In the genomic region with DNA sequence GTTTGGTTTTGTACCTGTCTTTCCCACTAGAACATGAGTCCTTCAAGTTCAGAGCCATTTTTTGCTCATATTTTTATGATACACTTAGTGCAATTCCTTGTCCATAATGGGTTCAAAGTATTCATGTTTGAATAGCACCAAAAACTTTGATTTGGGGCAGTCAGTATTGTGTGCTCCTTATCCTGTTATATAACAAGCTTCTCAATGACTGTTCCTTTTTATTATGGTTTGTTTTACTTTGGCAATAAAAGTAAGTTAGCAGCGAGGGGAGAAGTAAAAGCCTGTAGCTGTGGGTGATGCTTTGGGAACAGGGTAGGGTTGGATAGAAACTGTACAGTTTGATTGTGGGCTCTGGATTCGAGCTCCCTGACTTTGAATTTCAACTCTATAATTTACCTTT, we compare ENCODE assay signal across 34 cellular contexts.
"Had no signal": no experiment of that assay in that cellular context is flagged by ENCODE, and none has a peak within 500 bp of the region (broad histone marks: within the 10 kb centered on the region; RNA-seq: fewer than 3 reads in every experiment).

No MANE protein-coding gene starts in this region.

- H3K4me1 ChIP-seq: adrenal gland, ascending aorta, body of pancreas, breast epithelium had no signal

- H3K36me3 ChIP-seq: adrenal gland, ascending aorta, brain microvascular endothelial cell, breast epithelium, cardiac muscle cell had no signal

- H3K9me3 ChIP-seq: adrenal gland, ascending aorta, body of pancreas, breast epithelium had no signal

- FAIRE-seq: astrocyte, bronchial epithelial cell had no signal

- DNase-seq: activated effector memory CD4-positive, alpha-beta T cell treated with anti-CD3 and anti-CD28 coated beads, Interleukin-2, amount 50 U/mL, for 16 hours; activated effector memory CD4-positive, alpha-beta T cell treated with Interleukin-2 at 50 U/mL for 16 hours; activated gamma-delta T cell; activated gamma-delta T cell treated with Interleukin-2 at 50 U/mL for 16 hours; activated naive CD4-positive, alpha-beta T cell; activated naive CD4-positive, alpha-beta T cell treated with anti-CD3 and anti-CD28 coated beads for 36 hours; activated naive CD4-positive, alpha-beta T cell treated with anti-CD3 and anti-CD28 coated beads, Interleukin-2, amount 10 ng/mL, durations not matched to agents 7 days and 5 days; activated naive CD4-positive, alpha-beta T cell treated with anti-CD3 and anti-CD28 coated beads, Interleukin-2, amount 50 U/mL, for 16 hours; activated naive CD4-positive, alpha-beta T cell treated with Interleukin-2 at 50 U/mL for 16 hours; activated naive CD8-positive, alpha-beta T cell treated with anti-CD3 and anti-CD28 coated beads for 36 hours; activated naive CD8-positive, alpha-beta T cell treated with anti-CD3 and anti-CD28 coated beads, Interleukin-2, amount 10 ng/mL, durations not matched to agents 7 days and 5 days; activated naive CD8-positive, alpha-beta T cell treated with anti-CD3 and anti-CD28 coated beads, Interleukin-2, amount 50 U/mL, for 24 hours; activated T-cell treated with anti-CD3 and anti-CD28 coated beads, Interleukin-2, amount 50 U/mL, for 1 hour; activated T-cell treated with anti-CD3 and anti-CD28 coated beads, Interleukin-2, amount 50 U/mL, for 24 hours; activated T-cell treated with anti-CD3 and anti-CD28 coated beads, Interleukin-2, amount 50 U/mL, for 4 hours; activated T-cell treated with anti-CD3 and anti-CD28 coated beads, Interleukin-2, amount 50 U/mL, for 48 hours; activated T-cell treated with anti-CD3 and anti-CD28 coated beads, Interleukin-2, amount 50 U/mL, for 72 hours; adrenal gland; amniotic stem cell; amygdala; anterior cingulate cortex; aorta; body of pancreas; brain microvascular endothelial cell; caudate nucleus; central memory CD4-positive, alpha-beta T cell; cerebellar nuclear complex had no signal

- H3K4me3 ChIP-seq: adrenal gland, ascending aorta, body of pancreas, breast epithelium, cardiac muscle cell had no signal

- ATAC-seq: activated naive CD4-positive, alpha-beta T cell treated with anti-CD3 and anti-CD28 coated beads, Interleukin-2, amount 50 U/mL, for 72 hours; activated naive CD8-positive, alpha-beta T cell treated with anti-CD3 and anti-CD28 coated beads, Interleukin-2, amount 50 U/mL, for 24 hours; activated T-cell treated with anti-CD3 and anti-CD28 coated beads, Interleukin-2, amount 50 U/mL, for 4 hours; activated T-cell treated with anti-CD3 and anti-CD28 coated beads, Interleukin-2, amount 50 U/mL, for 72 hours; activated T-helper 17 cell treated with anti-CD3 and anti-CD28 coated beads, Interleukin-2, amount 50 U/mL, for 72 hours; body of pancreas had no signal
